In genomic region chr9:124869986-124870560, GRCh38 we compare ENCODE assay signal across 8 cellular contexts. TPM values are rescaled to one million over a fixed set of nuclear protein-coding genes. Genes with fewer than 3 reads are reported as not detected.
DNase-seq lines count a peak whose midpoint lies in the region; ATAC-seq and TF ChIP-seq lines count a peak whose summit lies in the region.

No MANE protein-coding gene starts in this region.

- no peak for DNase-seq in CD14-positive monocyte (ENCODE audit: low spot score)
- DNase-seq in choroid plexus epithelial cell (ENCODE audit: low read depth), result peak; percentile 51
- DNase-seq in stimulated activated CD8-positive, alpha-beta memory T cell treated with anti-CD3 and anti-CD28 coated beads, Interleukin-7, amount 100 ng/mL, for 24 hours (ENCODE audit: low read depth), result peak; percentile 82
- no peak for DNase-seq in NCI-H2081 treated with DMSO at 0.1 percent for 48 hours (lab: John Stamatoyannopoulos, UW)

- H3K9ac ChIP-seq in HUES48 (ENCODE audit: low read depth, low read length), result peak overlapping the region; percentile 94

- peaks cover 0 to 2% (median 0%) of the 10 kb centered on the region in 7 donors for H3K9me3 Mint-ChIP-seq in CD14-positive monocyte

- peaks cover 22 to 23% of the 10 kb centered on the region in 2 donors for H3K36me3 Mint-ChIP-seq in CD14-positive monocyte

- peaks cover 0 to 1% (median 0%) of the 10 kb centered on the region in 3 donors for H3K27me3 Mint-ChIP-seq in CD14-positive monocyte (ENCODE audit: low read depth in 3 of 3)

- TF ChIP-seq CTCF in CD14-positive monocyte (IDR thresholded peaks at IDR 0.05) (no peak), choroid plexus epithelial cell (conservative IDR thresholded peaks at IDR 0.05; ENCODE audit: low read depth, low read length) (no peak)

- H3K4me3 Mint-ChIP-seq in CD14-positive monocyte, result peak overlapping the region; percentile 84 to 92

- intact Hi-C loops in CD14-positive monocyte (cut with micrococcal nuclease), result loop anchor here in 1 of 2 donors (10.0 kb wide), 1 partner anchor 275 kb away; the partner anchor contains the start of gene SCAI

- H3K27ac Mint-ChIP-seq in CD14-positive monocyte, result peak overlapping the region; percentile 80 to 94 (median 92)

- H3K27ac ChIP-seq in HUES48 (ENCODE audit: low read depth, low read length), result peak overlapping the region; percentile 0

- H3K4me1 Mint-ChIP-seq in CD14-positive monocyte, result peaks cover 47% of the 10 kb centered on the region

- H3K4me1 ChIP-seq in HUES48 (ENCODE audit: control insufficient read depth, insufficient read depth, low read length) (peaks cover 31% of the 10 kb centered on the region), mononuclear cell (ENCODE audit: insufficient read depth, low read length) (peaks cover 61% of the 10 kb centered on the region)

- H3K9me3 ChIP-seq in HUES48 (ENCODE audit: control insufficient read depth, insufficient read depth, low read length), result no peaks in the 10 kb centered on the region
- no peaks in the 10 kb centered on the region for H3K9me3 ChIP-seq in mononuclear cell (ENCODE audit: low read depth, low read length)

- H3K4me3 ChIP-seq in HUES48 (ENCODE audit: low read depth, low read length), result peak overlapping the region; percentile 100
- H3K4me3 ChIP-seq in choroid plexus epithelial cell (ENCODE audit: low read depth, low read length), result peak overlapping the region; percentile 96
- H3K4me3 ChIP-seq in mononuclear cell (ENCODE audit: low read length), result peak overlapping the region; percentile 83

- no peaks in the 10 kb centered on the region for H3K27me3 ChIP-seq in HUES48 (ENCODE audit: control insufficient read depth, insufficient read depth, low read length)
- H3K27me3 ChIP-seq in mononuclear cell (ENCODE audit: insufficient read depth, low read length), result no peaks in the 10 kb centered on the region

- peak; percentile 25 for ATAC-seq in GM19438 (IDR thresholded peaks at IDR 0.05; ENCODE audit: low read depth, unreplicated experiment)
- ATAC-seq in activated CD4-positive, CD25-positive, alpha-beta regulatory T cell treated with anti-CD3 and anti-CD28 coated beads, Interleukin-2, amount 50 U/mL, for 24 hours, result peak; percentile 70 to 73

- H3K36me3 ChIP-seq in HUES48 (ENCODE audit: control insufficient read depth, insufficient read depth, low read length), result peaks cover 37% of the 10 kb centered on the region

RNA-seq across cellular contexts. Expression of gene ARPC5L, which starts 8.1 kb away (rescaled TPM):
- polyA plus RNA-seq in CD14-positive monocyte, result 10 to 100 TPM; 16.0 to 20.7 TPM
- 29.3 TPM for total RNA-seq in mononuclear cell

RNA-seq across cellular contexts. Expression of gene RPL35, which starts 8.3 kb away (rescaled TPM):
- 100 to 1,000 TPM; 660 to 828 TPM for polyA plus RNA-seq in CD14-positive monocyte
- total RNA-seq in mononuclear cell, result 2,254 TPM

RNA-seq across cellular contexts. Expression of gene WDR38, which starts 16.8 kb away (rescaled TPM):
- polyA plus RNA-seq in CD14-positive monocyte, result not detected
- not detected for total RNA-seq in mononuclear cell

Comparison
In these comparisons a context has a peak if more than half of its experiments do, and no peak if none do; other contexts are left out.
1. DNase-seq: peak in choroid plexus epithelial cell (single experiment) and stimulated activated CD8-positive, alpha-beta memory T cell treated with anti-CD3 and anti-CD28 coated beads, Interleukin-7, amount 100 ng/mL, for 24 hours (single experiment); none in CD14-positive monocyte (single experiment) and NCI-H2081 treated with DMSO at 0.1 percent for 48 hours (single experiment).
2. Peak in every context shown above with its lines, with median percentiles within 50 percentile points of each other: H3K4me3 ChIP-seq.